8 cellular contexts compared by ENCODE assay signal in genomic region chr9:85805789-85806102, GRCh38.
DNase-seq lines count a peak whose midpoint lies in the region; ATAC-seq and TF ChIP-seq lines count a peak whose summit lies in the region.
"Not testable (repeated sequence)": the region's sequence is repeated elsewhere in the genome, so short reads cannot be mapped to it uniquely, and the experiment has no call there.

No MANE protein-coding gene starts in this region.

- not testable (repeated sequence) for H3F3A ChIP-seq in smooth muscle cell (ENCODE audit: low read depth)

- peaks cover 12 to 16% of the 10 kb centered on the region in 2 donors for H3K36me3 Mint-ChIP-seq in activated naive CD4-positive, alpha-beta T cell treated with anti-CD3 and anti-CD28 coated beads, Interleukin-2, amount 50 U/mL, for 72 hours
- H3K36me3 Mint-ChIP-seq in memory B cell: not testable (repeated sequence)

- not testable (repeated sequence) for H3K27ac ChIP-seq in HUES64 (ENCODE audit: low read depth, low read length); smooth muscle cell (ENCODE audit: low read depth)
- H3K27ac ChIP-seq in esophagus muscularis mucosa (replicated peaks in 1 of 4) (peak overlapping the region; percentile 92 to 96 (median 96)), vagina (peak overlapping the region; percentile 89)

- peaks cover 13% of the 10 kb centered on the region for H3K4me1 Mint-ChIP-seq in memory B cell

- not testable (repeated sequence) for H3K79me2 ChIP-seq in smooth muscle cell (ENCODE audit: low read depth)

- peak; percentile 15 for DNase-seq in SW480 (ENCODE audit: low spot score)
- peak; percentile 34 to 64 for DNase-seq in activated naive CD4-positive, alpha-beta T cell treated with anti-CD3 and anti-CD28 coated beads, Interleukin-2, amount 50 U/mL, for 72 hours (ENCODE audit: low spot score in 2 of 2)
- DNase-seq in esophagus muscularis mucosa (ENCODE audit: extremely low spot score); memory B cell (ENCODE audit: low spot score in 2 of 2); smooth muscle cell (lab: John Stamatoyannopoulos, UW; ENCODE audit: unreplicated experiment); vagina (ENCODE audit: extremely low spot score in 2 of 2): not testable (repeated sequence)

- H3K36me3 ChIP-seq in HUES64 (ENCODE audit: insufficient read depth, low read length); smooth muscle cell (ENCODE audit: low read depth); vagina: not testable (repeated sequence)
- H3K36me3 ChIP-seq in esophagus muscularis mucosa: peaks cover 0 to 24% (median 16%) of the 10 kb centered on the region in 4 donors

- peak overlapping the region; percentile 87 to 89 for H3K27ac Mint-ChIP-seq in activated naive CD4-positive, alpha-beta T cell treated with anti-CD3 and anti-CD28 coated beads, Interleukin-2, amount 50 U/mL, for 72 hours
- peak overlapping the region; percentile 85 for H3K27ac Mint-ChIP-seq in memory B cell

- not testable (repeated sequence) for H3K27me3 Mint-ChIP-seq in memory B cell

- ATAC-seq in GM18909 (IDR thresholded peaks at IDR 0.05; ENCODE audit: poor library complexity, unreplicated experiment): peak; percentile 1
- peak in 1 of 2 donors; percentile 1 for ATAC-seq in activated naive CD4-positive, alpha-beta T cell treated with anti-CD3 and anti-CD28 coated beads, Interleukin-2, amount 50 U/mL, for 72 hours
- not testable (repeated sequence) for ATAC-seq in memory B cell (ENCODE audit: low read depth)

- not testable (repeated sequence) for H3K9me3 Mint-ChIP-seq in activated naive CD4-positive, alpha-beta T cell treated with anti-CD3 and anti-CD28 coated beads, Interleukin-2, amount 50 U/mL, for 72 hours; memory B cell

- not testable (repeated sequence) for H3K27me3 ChIP-seq in HUES64 (ENCODE audit: insufficient read depth, low read length); esophagus muscularis mucosa; vagina
- peaks cover 16% of the 10 kb centered on the region for H3K27me3 ChIP-seq in smooth muscle cell (ENCODE audit: low read depth)

- H2AFZ ChIP-seq in smooth muscle cell (ENCODE audit: low read depth): peak overlapping the region; percentile 79

- not testable (repeated sequence) for TF ChIP-seq CTCF in esophagus muscularis mucosa (IDR thresholded peaks at IDR 0.05); smooth muscle cell (IDR thresholded peaks at IDR 0.05; ENCODE audit: borderline replicate concordance, insufficient read depth, poor library complexity, severe bottlenecking); vagina (IDR thresholded peaks at IDR 0.05)

- not testable (repeated sequence) for TF ChIP-seq POLR2A in esophagus muscularis mucosa (IDR thresholded peaks at IDR 0.05; ENCODE audit: low read depth); vagina (IDR thresholded peaks at IDR 0.05)

- TF ChIP-seq EP300 in esophagus muscularis mucosa (IDR thresholded peaks at IDR 0.05): not testable (repeated sequence)

- H3K4me1 ChIP-seq in HUES64 (ENCODE audit: insufficient read depth, low read length); smooth muscle cell (ENCODE audit: low read depth): not testable (repeated sequence)
- H3K4me1 ChIP-seq in esophagus muscularis mucosa (peaks cover 10 to 31% (median 24%) of the 10 kb centered on the region in 4 donors), vagina (peaks cover 20% of the 10 kb centered on the region)

- peak overlapping the region; percentile 96 for H3K4me2 ChIP-seq in smooth muscle cell

- intact Hi-C loops in esophagus muscularis mucosa (cut with DNase I); vagina (cut with DNase I): not testable (repeated sequence)

- WGBS in HUES64: under 1% methylated on average over 32 of the region's 32 CpGs
- under 1% methylated on average over 29 of the region's 32 CpGs for WGBS in esophagus muscularis mucosa
- WGBS in smooth muscle cell (ENCODE audit: low lambda C conversion rate): under 1% methylated on average over 19 of the region's 32 CpGs

- H3K9ac ChIP-seq in HUES64 (ENCODE audit: low read depth, low read length): peak overlapping the region; percentile 70
- H3K9ac ChIP-seq in smooth muscle cell (ENCODE audit: low read depth): peak overlapping the region; percentile 43

- peak overlapping the region; percentile 83 for H3K4me3 Mint-ChIP-seq in memory B cell

- not testable (repeated sequence) for H4K20me1 ChIP-seq in smooth muscle cell (ENCODE audit: low read depth)

- H3K4me3 ChIP-seq in HUES64 (ENCODE audit: low read length): peak overlapping the region; percentile 84
- H3K4me3 ChIP-seq in esophagus muscularis mucosa: peak overlapping the region; percentile 77 to 95 (median 82)
- peak overlapping the region; percentile 83 for H3K4me3 ChIP-seq in smooth muscle cell
- H3K4me3 ChIP-seq in vagina: peak overlapping the region; percentile 73 to 79

- H3K9me3 ChIP-seq in HUES64 (ENCODE audit: insufficient read depth, low read depth, low read length); esophagus muscularis mucosa; smooth muscle cell (replicated peaks; ENCODE audit: low read depth); vagina: not testable (repeated sequence)
